ENCODE assay signal across 1 cellular context in the genomic region with DNA sequence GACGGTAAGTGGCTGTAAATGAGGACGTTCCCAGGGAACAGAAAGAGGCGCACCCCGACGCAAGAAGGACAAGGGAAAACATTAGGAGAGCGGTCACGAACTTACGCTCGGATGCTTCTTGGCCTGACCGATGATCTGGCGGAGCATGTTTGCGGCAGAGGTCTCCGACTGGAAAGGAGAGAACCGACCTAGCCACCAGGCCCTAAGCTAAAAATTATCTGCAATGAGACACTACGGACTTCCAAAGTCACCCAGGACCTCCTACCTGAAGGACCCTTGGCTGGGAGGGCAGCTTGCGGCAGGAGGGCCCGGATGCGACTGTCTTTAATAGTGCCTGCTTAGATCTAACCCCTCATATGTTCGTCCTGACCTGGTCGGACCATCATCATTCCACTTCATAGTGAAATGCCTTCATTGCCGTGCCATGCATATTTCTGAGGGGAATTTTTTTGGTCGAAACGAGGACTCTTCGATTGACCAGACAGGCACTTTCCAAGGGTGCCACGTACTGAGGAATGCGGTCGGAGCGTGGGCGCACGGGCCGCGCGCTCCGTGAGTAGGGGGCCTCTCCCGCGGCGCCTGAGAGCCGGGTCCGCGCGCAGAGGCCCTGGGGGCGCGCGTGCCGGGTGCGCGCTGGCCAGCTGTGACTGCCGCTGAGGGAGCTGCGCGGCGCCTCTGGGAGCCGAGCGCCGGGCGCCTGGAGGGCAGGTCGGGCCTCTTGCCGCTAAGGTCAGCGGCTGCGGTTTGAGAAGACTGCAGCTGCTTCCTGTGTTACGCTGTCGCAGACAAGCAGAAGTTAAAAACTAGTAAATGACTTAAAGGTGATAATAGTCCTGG.
TF ChIP-seq lines count a peak whose summit lies in the region.

No MANE protein-coding gene starts in this region.

TF ChIP-seq in K562, 482 proteins besides CTCF, POLR2A, EP300 and RAD21 (continued from another document and continues in another):
- TF ChIP-seq, protein P1, sequence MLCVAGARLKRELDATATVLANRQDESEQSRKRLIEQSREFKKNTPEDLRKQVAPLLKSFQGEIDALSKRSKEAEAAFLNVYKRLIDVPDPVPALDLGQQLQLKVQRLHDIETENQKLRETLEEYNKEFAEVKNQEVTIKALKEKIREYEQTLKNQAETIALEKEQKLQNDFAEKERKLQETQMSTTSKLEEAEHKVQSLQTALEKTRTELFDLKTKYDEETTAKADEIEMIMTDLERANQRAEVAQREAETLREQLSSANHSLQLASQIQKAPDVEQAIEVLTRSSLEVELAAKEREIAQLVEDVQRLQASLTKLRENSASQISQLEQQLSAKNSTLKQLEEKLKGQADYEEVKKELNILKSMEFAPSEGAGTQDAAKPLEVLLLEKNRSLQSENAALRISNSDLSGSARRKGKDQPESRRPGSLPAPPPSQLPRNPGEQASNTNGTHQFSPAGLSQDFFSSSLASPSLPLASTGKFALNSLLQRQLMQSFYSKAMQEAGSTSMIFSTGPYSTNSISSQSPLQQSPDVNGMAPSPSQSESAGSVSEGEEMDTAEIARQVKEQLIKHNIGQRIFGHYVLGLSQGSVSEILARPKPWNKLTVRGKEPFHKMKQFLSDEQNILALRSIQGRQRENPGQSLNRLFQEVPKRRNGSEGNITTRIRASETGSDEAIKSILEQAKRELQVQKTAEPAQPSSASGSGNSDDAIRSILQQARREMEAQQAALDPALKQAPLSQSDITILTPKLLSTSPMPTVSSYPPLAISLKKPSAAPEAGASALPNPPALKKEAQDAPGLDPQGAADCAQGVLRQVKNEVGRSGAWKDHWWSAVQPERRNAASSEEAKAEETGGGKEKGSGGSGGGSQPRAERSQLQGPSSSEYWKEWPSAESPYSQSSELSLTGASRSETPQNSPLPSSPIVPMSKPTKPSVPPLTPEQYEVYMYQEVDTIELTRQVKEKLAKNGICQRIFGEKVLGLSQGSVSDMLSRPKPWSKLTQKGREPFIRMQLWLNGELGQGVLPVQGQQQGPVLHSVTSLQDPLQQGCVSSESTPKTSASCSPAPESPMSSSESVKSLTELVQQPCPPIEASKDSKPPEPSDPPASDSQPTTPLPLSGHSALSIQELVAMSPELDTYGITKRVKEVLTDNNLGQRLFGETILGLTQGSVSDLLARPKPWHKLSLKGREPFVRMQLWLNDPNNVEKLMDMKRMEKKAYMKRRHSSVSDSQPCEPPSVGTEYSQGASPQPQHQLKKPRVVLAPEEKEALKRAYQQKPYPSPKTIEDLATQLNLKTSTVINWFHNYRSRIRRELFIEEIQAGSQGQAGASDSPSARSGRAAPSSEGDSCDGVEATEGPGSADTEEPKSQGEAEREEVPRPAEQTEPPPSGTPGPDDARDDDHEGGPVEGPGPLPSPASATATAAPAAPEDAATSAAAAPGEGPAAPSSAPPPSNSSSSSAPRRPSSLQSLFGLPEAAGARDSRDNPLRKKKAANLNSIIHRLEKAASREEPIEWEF (CRISPR knock-in tag; IDR thresholded peaks at IDR 0.05) = no peak
- TF ChIP-seq BRD4 (IDR thresholded peaks at IDR 0.05) = no peak; the same call in 1 of the 2 replicates
- TF ChIP-seq STAT5A (IDR thresholded peaks at IDR 0.05; ENCODE audit: borderline replicate concordance, low read length) = peak; percentile 50; the same call in 1 of the 2 replicates
- TF ChIP-seq PTTG1 (tag; IDR thresholded peaks at IDR 0.05; ENCODE audit: low read depth) = no peak
- TF ChIP-seq FOS (IDR thresholded peaks at IDR 0.05; ENCODE audit: extremely low read depth, insufficient read length) = no peak
- peak; percentile 78 for TF ChIP-seq SOX6 (IDR thresholded peaks at IDR 0.05)
- TF ChIP-seq NR3C1 (CRISPR knock-in tag; IDR thresholded peaks at IDR 0.05) = no peak
- TF ChIP-seq, protein P2, sequence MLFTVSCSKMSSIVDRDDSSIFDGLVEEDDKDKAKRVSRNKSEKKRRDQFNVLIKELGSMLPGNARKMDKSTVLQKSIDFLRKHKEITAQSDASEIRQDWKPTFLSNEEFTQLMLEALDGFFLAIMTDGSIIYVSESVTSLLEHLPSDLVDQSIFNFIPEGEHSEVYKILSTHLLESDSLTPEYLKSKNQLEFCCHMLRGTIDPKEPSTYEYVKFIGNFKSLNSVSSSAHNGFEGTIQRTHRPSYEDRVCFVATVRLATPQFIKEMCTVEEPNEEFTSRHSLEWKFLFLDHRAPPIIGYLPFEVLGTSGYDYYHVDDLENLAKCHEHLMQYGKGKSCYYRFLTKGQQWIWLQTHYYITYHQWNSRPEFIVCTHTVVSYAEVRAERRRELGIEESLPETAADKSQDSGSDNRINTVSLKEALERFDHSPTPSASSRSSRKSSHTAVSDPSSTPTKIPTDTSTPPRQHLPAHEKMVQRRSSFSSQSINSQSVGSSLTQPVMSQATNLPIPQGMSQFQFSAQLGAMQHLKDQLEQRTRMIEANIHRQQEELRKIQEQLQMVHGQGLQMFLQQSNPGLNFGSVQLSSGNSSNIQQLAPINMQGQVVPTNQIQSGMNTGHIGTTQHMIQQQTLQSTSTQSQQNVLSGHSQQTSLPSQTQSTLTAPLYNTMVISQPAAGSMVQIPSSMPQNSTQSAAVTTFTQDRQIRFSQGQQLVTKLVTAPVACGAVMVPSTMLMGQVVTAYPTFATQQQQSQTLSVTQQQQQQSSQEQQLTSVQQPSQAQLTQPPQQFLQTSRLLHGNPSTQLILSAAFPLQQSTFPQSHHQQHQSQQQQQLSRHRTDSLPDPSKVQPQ (CRISPR knock-in tag; IDR thresholded peaks at IDR 0.05; ENCODE audit: borderline replicate concordance) = 0 out of 2 replicates have a peak, but pooled peaks have one; percentile 3
- TF ChIP-seq ZNF785 (CRISPR knock-in tag; IDR thresholded peaks at IDR 0.05) = no peak
- peak; percentile 46; the same call in 1 of the 2 replicates for TF ChIP-seq CHD2 (IDR thresholded peaks at IDR 0.05; ENCODE audit: low read depth, low read length)
- TF ChIP-seq, protein P3, sequence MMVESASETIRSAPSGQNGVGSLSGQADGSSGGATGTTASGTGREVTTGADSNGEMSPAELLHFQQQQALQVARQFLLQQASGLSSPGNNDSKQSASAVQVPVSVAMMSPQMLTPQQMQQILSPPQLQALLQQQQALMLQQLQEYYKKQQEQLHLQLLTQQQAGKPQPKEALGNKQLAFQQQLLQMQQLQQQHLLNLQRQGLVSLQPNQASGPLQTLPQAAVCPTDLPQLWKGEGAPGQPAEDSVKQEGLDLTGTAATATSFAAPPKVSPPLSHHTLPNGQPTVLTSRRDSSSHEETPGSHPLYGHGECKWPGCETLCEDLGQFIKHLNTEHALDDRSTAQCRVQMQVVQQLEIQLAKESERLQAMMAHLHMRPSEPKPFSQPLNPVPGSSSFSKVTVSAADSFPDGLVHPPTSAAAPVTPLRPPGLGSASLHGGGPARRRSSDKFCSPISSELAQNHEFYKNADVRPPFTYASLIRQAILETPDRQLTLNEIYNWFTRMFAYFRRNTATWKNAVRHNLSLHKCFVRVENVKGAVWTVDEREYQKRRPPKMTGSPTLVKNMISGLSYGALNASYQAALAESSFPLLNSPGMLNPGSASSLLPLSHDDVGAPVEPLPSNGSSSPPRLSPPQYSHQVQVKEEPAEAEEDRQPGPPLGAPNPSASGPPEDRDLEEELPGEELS (CRISPR knock-in tag; IDR thresholded peaks at IDR 0.05; ENCODE audit: borderline replicate concordance) = no peak
- TF ChIP-seq, protein P4, sequence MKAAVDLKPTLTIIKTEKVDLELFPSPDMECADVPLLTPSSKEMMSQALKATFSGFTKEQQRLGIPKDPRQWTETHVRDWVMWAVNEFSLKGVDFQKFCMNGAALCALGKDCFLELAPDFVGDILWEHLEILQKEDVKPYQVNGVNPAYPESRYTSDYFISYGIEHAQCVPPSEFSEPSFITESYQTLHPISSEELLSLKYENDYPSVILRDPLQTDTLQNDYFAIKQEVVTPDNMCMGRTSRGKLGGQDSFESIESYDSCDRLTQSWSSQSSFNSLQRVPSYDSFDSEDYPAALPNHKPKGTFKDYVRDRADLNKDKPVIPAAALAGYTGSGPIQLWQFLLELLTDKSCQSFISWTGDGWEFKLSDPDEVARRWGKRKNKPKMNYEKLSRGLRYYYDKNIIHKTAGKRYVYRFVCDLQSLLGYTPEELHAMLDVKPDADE (conservative IDR thresholded peaks at IDR 0.05; ENCODE audit: control insufficient read depth, low read depth, low read length) = peak; percentile 89
- TF ChIP-seq ZNF224 (CRISPR knock-in tag; IDR thresholded peaks at IDR 0.05) = no peak
- TF ChIP-seq ZNF77 (CRISPR knock-in tag; IDR thresholded peaks at IDR 0.05) = no peak
- TF ChIP-seq SMAD2 (IDR thresholded peaks at IDR 0.05; ENCODE audit: low read depth, low read length) = no peak
- TF ChIP-seq STAG1 (CRISPR knock-in tag; IDR thresholded peaks at IDR 0.05; ENCODE audit: borderline replicate concordance) = no peak
- TF ChIP-seq RBM25 (IDR thresholded peaks at IDR 0.05; ENCODE audit: low read depth, low read length, severe bottlenecking) = no peak
- TF ChIP-seq, protein P5, sequence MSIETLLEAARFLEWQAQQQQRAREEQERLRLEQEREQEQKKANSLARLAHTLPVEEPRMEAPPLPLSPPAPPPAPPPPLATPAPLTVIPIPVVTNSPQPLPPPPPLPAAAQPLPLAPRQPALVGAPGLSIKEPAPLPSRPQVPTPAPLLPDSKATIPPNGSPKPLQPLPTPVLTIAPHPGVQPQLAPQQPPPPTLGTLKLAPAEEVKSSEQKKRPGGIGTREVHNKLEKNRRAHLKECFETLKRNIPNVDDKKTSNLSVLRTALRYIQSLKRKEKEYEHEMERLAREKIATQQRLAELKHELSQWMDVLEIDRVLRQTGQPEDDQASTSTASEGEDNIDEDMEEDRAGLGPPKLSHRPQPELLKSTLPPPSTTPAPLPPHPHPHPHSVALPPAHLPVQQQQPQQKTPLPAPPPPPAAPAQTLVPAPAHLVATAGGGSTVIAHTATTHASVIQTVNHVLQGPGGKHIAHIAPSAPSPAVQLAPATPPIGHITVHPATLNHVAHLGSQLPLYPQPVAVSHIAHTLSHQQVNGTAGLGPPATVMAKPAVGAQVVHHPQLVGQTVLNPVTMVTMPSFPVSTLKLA (conservative IDR thresholded peaks at IDR 0.05) = peak; percentile 84 to 87
- TF ChIP-seq ZNF311 (CRISPR knock-in tag; IDR thresholded peaks at IDR 0.05) = no peak
- no peak for TF ChIP-seq CC2D1A (IDR thresholded peaks at IDR 0.05)
- TF ChIP-seq ATF1 (CRISPR knock-in tag; IDR thresholded peaks at IDR 0.05) = no peak
- TF ChIP-seq ATF1 (tag; IDR thresholded peaks at IDR 0.05) = peak; percentile 81
- TF ChIP-seq, protein P6, sequence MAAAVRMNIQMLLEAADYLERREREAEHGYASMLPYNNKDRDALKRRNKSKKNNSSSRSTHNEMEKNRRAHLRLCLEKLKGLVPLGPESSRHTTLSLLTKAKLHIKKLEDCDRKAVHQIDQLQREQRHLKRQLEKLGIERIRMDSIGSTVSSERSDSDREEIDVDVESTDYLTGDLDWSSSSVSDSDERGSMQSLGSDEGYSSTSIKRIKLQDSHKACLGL (CRISPR knock-in tag; IDR thresholded peaks at IDR 0.05; ENCODE audit: borderline replicate concordance, poor library complexity, severe bottlenecking) = no peak
- TF ChIP-seq, protein P7, sequence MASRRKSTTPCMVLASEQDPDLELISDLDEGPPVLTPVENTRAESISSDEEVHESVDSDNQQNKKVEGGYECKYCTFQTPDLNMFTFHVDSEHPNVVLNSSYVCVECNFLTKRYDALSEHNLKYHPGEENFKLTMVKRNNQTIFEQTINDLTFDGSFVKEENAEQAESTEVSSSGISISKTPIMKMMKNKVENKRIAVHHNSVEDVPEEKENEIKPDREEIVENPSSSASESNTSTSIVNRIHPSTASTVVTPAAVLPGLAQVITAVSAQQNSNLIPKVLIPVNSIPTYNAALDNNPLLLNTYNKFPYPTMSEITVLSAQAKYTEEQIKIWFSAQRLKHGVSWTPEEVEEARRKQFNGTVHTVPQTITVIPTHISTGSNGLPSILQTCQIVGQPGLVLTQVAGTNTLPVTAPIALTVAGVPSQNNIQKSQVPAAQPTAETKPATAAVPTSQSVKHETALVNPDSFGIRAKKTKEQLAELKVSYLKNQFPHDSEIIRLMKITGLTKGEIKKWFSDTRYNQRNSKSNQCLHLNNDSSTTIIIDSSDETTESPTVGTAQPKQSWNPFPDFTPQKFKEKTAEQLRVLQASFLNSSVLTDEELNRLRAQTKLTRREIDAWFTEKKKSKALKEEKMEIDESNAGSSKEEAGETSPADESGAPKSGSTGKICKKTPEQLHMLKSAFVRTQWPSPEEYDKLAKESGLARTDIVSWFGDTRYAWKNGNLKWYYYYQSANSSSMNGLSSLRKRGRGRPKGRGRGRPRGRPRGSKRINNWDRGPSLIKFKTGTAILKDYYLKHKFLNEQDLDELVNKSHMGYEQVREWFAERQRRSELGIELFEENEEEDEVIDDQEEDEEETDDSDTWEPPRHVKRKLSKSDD (conservative IDR thresholded peaks at IDR 0.05; ENCODE audit: low read length) = no peak
- peak; percentile 50; the same call in 1 of the 2 replicates for TF ChIP-seq BCOR (IDR thresholded peaks at IDR 0.05)
- no peak for TF ChIP-seq PHB (CRISPR knock-in tag; IDR thresholded peaks at IDR 0.05)
- peak; percentile 80; the same call in 1 of the 2 replicates for TF ChIP-seq ZNF175 (CRISPR knock-in tag; IDR thresholded peaks at IDR 0.05; ENCODE audit: low read depth)
- TF ChIP-seq ZNF174 (CRISPR knock-in tag; IDR thresholded peaks at IDR 0.05) = no peak
- TF ChIP-seq BRCA1 (IDR thresholded peaks at IDR 0.05) = no peak
- TF ChIP-seq BRCA1 (CRISPR knock-in tag; IDR thresholded peaks at IDR 0.05) = no peak
- peak; percentile 98 for TF ChIP-seq DACH1 (IDR thresholded peaks at IDR 0.05; ENCODE audit: partially characterized antibody)
- TF ChIP-seq, protein P8, sequence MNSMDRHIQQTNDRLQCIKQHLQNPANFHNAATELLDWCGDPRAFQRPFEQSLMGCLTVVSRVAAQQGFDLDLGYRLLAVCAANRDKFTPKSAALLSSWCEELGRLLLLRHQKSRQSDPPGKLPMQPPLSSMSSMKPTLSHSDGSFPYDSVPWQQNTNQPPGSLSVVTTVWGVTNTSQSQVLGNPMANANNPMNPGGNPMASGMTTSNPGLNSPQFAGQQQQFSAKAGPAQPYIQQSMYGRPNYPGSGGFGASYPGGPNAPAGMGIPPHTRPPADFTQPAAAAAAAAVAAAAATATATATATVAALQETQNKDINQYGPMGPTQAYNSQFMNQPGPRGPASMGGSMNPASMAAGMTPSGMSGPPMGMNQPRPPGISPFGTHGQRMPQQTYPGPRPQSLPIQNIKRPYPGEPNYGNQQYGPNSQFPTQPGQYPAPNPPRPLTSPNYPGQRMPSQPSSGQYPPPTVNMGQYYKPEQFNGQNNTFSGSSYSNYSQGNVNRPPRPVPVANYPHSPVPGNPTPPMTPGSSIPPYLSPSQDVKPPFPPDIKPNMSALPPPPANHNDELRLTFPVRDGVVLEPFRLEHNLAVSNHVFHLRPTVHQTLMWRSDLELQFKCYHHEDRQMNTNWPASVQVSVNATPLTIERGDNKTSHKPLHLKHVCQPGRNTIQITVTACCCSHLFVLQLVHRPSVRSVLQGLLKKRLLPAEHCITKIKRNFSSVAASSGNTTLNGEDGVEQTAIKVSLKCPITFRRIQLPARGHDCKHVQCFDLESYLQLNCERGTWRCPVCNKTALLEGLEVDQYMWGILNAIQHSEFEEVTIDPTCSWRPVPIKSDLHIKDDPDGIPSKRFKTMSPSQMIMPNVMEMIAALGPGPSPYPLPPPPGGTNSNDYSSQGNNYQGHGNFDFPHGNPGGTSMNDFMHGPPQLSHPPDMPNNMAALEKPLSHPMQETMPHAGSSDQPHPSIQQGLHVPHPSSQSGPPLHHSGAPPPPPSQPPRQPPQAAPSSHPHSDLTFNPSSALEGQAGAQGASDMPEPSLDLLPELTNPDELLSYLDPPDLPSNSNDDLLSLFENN (IDR thresholded peaks at IDR 0.05; ENCODE audit: low read depth in 2 of 2, low read length in 2 of 2) = peak in 1 of 2 experiments; percentile 85; a peak in 2 of 4 replicates
- no peak for TF ChIP-seq ZBTB8A (IDR thresholded peaks at IDR 0.05; ENCODE audit: partially characterized antibody)
